ENCODE assay signal across 10 cellular contexts in genomic region chr16:16007743-16008111, GRCh38. TPM values are rescaled to one million over a fixed set of nuclear protein-coding genes. Genes with fewer than 3 reads are reported as not detected.
DNase-seq lines count a peak whose midpoint lies in the region; ATAC-seq lines count a peak whose summit lies in the region.
"Had no signal": no experiment of that assay in that cellular context is flagged by ENCODE, and none has a peak within 500 bp of the region (broad histone marks: within the 10 kb centered on the region; RNA-seq: fewer than 3 reads in every experiment).

No MANE protein-coding gene starts in this region.

- no peak for DNase-seq in activated T-helper 2 cell treated with anti-CD3 and anti-CD28 coated beads, Interferon-gamma antibody, Interleukin-2, Interleukin-4, amounts not matched to agents 10 μg/mL and 5 μg/mL and 100 μg/mL, durations not matched to agents 14 hours and 24 hours and 36 hours (ENCODE audit: low spot score)
- DNase-seq in EL = no peak
- DNase-seq in mesenteric fat pad (ENCODE audit: low spot score) = no peak
- no peak for DNase-seq in HCEC 1CT
- DNase-seq in amniotic stem cell (lab: John Stamatoyannopoulos, UW) = no peak
- DNase-seq: NCI-H1436 treated with DMSO at 0.1 percent for 48 hours; stimulated activated CD4-positive, alpha-beta T cell treated with anti-CD3 and anti-CD28 coated beads, Interleukin-1b, Interleukin-23, amount 100 ng/mL, for 48 hours had no signal

- intact Hi-C loops in activated T-helper 2 cell treated with anti-CD3 and anti-CD28 coated beads, Interferon-gamma antibody, Interleukin-2, Interleukin-4, amounts not matched to agents 10 μg/mL and 5 μg/mL and 100 μg/mL, durations not matched to agents 14 hours and 24 hours and 36 hours (cut with micrococcal nuclease) = no loop called here

- peaks cover 68% of the 10 kb centered on the region for H3K4me1 ChIP-seq in BLaER1

- peaks cover 43% of the 10 kb centered on the region for H3K36me3 ChIP-seq in BLaER1

- H3K4me3 Mint-ChIP-seq in activated T-helper 2 cell treated with anti-CD3 and anti-CD28 coated beads, Interferon-gamma antibody, Interleukin-2, Interleukin-4, amounts not matched to agents 10 μg/mL and 5 μg/mL and 100 μg/mL, durations not matched to agents 14 hours and 24 hours and 36 hours (ENCODE audit: low read depth) = no peak overlapping the region

- H3K9me3 ChIP-seq in BLaER1 = peaks cover 7% of the 10 kb centered on the region; the same call in 1 of the 2 replicates

- ATAC-seq in GM19043 (IDR thresholded peaks at IDR 0.05; ENCODE audit: low read depth, unreplicated experiment) (peak; percentile 48), HG03060 (IDR thresholded peaks at IDR 0.05; ENCODE audit: low read depth, unreplicated experiment) (peak; percentile 46)

- no peaks in the 10 kb centered on the region for H3K27me3 ChIP-seq in BLaER1

- peak overlapping the region; percentile 40 for H3K4me3 ChIP-seq in BLaER1

- peak overlapping the region; percentile 78 for H3K27ac ChIP-seq in BLaER1

- H3K4me2 ChIP-seq in BLaER1 = peak overlapping the region; percentile 82

- peaks cover 70% of the 10 kb centered on the region for H3K36me3 Mint-ChIP-seq in activated T-helper 2 cell treated with anti-CD3 and anti-CD28 coated beads, Interferon-gamma antibody, Interleukin-2, Interleukin-4, amounts not matched to agents 10 μg/mL and 5 μg/mL and 100 μg/mL, durations not matched to agents 14 hours and 24 hours and 36 hours (ENCODE audit: low read depth)

- H3K9ac ChIP-seq in BLaER1 = peak overlapping the region; percentile 39

- H3K27me3 Mint-ChIP-seq in activated T-helper 2 cell treated with anti-CD3 and anti-CD28 coated beads, Interferon-gamma antibody, Interleukin-2, Interleukin-4, amounts not matched to agents 10 μg/mL and 5 μg/mL and 100 μg/mL, durations not matched to agents 14 hours and 24 hours and 36 hours (ENCODE audit: low read depth) = no peaks in the 10 kb centered on the region

- 0 out of 2 replicates have a peak, but pooled peaks cover 8% of the 10 kb centered on the region for H4K20me1 ChIP-seq in BLaER1

- peaks cover 20% of the 10 kb centered on the region for H3K4me1 Mint-ChIP-seq in activated T-helper 2 cell treated with anti-CD3 and anti-CD28 coated beads, Interferon-gamma antibody, Interleukin-2, Interleukin-4, amounts not matched to agents 10 μg/mL and 5 μg/mL and 100 μg/mL, durations not matched to agents 14 hours and 24 hours and 36 hours (ENCODE audit: low read depth)

- H3K27ac Mint-ChIP-seq in activated T-helper 2 cell treated with anti-CD3 and anti-CD28 coated beads, Interferon-gamma antibody, Interleukin-2, Interleukin-4, amounts not matched to agents 10 μg/mL and 5 μg/mL and 100 μg/mL, durations not matched to agents 14 hours and 24 hours and 36 hours = peak overlapping the region; percentile 88

- H3K9me3 Mint-ChIP-seq in activated T-helper 2 cell treated with anti-CD3 and anti-CD28 coated beads, Interferon-gamma antibody, Interleukin-2, Interleukin-4, amounts not matched to agents 10 μg/mL and 5 μg/mL and 100 μg/mL, durations not matched to agents 14 hours and 24 hours and 36 hours = no peaks in the 10 kb centered on the region

RNA-seq across cellular contexts. Expression of gene ABCC1, which starts 58.3 kb away (rescaled TPM):
- 95.7 and 99.4 TPM in 2 replicates for total RNA-seq in activated T-helper 2 cell treated with anti-CD3 and anti-CD28 coated beads, Interferon-gamma antibody, Interleukin-2, Interleukin-4, amounts not matched to agents 10 μg/mL and 5 μg/mL and 100 μg/mL, durations not matched to agents 14 hours and 24 hours and 36 hours
- 42.8 TPM for total RNA-seq in mesenteric fat pad
